ENCODE assay signal across 9 cellular contexts in the genomic region with DNA sequence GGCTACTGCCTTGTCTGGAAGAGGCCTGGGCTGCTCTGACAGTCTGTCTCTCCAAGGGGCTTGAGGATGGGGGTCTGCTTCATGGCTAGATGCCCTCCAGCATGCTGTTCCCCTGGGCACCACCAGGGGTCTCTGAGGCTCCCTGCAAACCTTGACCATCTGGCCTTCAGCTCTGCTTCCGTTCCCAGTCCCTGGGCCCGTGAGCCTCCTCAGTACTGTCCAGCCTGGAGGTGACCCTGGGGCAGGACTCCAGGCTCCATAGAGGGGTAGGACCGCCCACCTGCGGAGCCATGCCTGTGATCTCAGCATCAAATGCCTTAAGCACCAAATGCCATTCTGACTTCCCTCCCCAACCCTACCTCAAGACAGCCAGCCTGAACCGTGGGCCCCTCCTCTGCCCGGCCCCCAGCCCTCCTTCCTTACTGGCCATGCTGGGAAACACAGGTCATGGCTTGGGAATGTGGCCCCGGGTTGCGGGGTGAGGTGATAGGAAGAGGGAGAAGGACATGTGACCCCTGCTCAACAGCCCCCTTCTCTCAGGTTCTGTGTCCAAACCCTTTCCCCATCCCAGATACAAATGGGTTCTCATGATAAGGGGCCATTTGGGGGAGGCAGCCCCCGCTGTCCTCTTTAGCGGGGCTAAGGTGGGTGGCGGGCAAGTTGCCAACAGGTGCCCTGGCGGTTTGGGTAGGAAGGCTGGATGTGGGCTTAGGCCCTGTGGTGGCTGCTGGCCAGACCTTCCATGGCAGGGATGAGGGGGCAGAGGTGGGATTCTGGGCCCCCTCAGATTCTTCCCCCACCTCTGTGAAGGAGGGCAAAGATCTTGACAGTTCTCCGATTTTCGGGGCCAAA. TPM values are rescaled to one million over a fixed set of nuclear protein-coding genes. Genes with fewer than 3 reads are reported as not detected.
DNase-seq lines count a peak whose midpoint lies in the region; ATAC-seq and TF ChIP-seq lines count a peak whose summit lies in the region.
"Had no signal": no experiment of that assay in that cellular context is flagged by ENCODE, and none has a peak within 500 bp of the region (broad histone marks: within the 10 kb centered on the region; RNA-seq: fewer than 3 reads in every experiment).

No MANE protein-coding gene starts in this region.

- TF ChIP-seq POLR2A in adrenal gland (IDR thresholded peaks at IDR 0.05) (no peak), sigmoid colon (IDR thresholded peaks at IDR 0.05) (no peak)

- H3K4me1 ChIP-seq in adrenal gland (replicated peaks in 1 of 2): no peaks in the 10 kb centered on the region
- peaks cover 0 to 49% of the 10 kb centered on the region in 2 donors for H3K4me1 ChIP-seq in right atrium auricular region
- H3K4me1 ChIP-seq in sigmoid colon: peaks cover 0 to 98% (median 88%) of the 10 kb centered on the region in 4 donors

- peak; percentile 95 for TF ChIP-seq CTCF in GM12875 (IDR thresholded peaks at IDR 0.05; ENCODE audit: borderline replicate concordance, insufficient read depth, low read depth, low read length)
- TF ChIP-seq CTCF in adrenal gland (IDR thresholded peaks at IDR 0.05): peak; percentile 62 to 78 (median 74)
- peak; percentile 78 to 92 for TF ChIP-seq CTCF in right atrium auricular region (IDR thresholded peaks at IDR 0.05)
- TF ChIP-seq CTCF in sigmoid colon (IDR thresholded peaks at IDR 0.05): peak; percentile 72 to 92 (median 89)

- H3K27ac ChIP-seq in adrenal gland: peak overlapping the region in 2 of 5 donors; percentile 0 to 47
- H3K27ac ChIP-seq in right atrium auricular region: peak overlapping the region; percentile 85 to 96
- H3K27ac ChIP-seq in sigmoid colon: peak overlapping the region; percentile 96 to 99 (median 99)

- ATAC-seq in HG03045 (IDR thresholded peaks at IDR 0.05; ENCODE audit: unreplicated experiment): peak; percentile 65

- intact Hi-C loops in adrenal gland (cut with DNase I) (loop anchor here (5.0 kb wide), 2 partner anchors 73 to 78 kb away; no protein-coding TSS in a partner anchor), sigmoid colon (cut with DNase I) (loop anchor here (2.0 kb wide), 1 partner anchor 37 kb away; a partner anchor contains a TSS)

- DNase-seq in 8988T (peak; percentile 92), adrenal gland (peak; percentile 45 to 79 (median 59)), right atrium auricular region (ENCODE audit: low spot score) (peak; percentile 70), sigmoid colon (peak; percentile 88), amniotic stem cell (lab: John Stamatoyannopoulos, UW) (no peak)

- 41 to 51% (median 47%) methylated on average over 12 to 14 of the region's 14 CpGs for WGBS in adrenal gland, 4 donors
- 52 to 59% methylated on average over 14 of the region's 14 CpGs for WGBS in sigmoid colon, 2 donors

- no peaks in the 10 kb centered on the region for H3K27me3 ChIP-seq in adrenal gland
- no peaks in the 10 kb centered on the region for H3K27me3 ChIP-seq in right atrium auricular region
- no peaks in the 10 kb centered on the region for H3K27me3 ChIP-seq in sigmoid colon

- no peaks in the 10 kb centered on the region for H3K36me3 ChIP-seq in adrenal gland (replicated peaks in 1 of 2)
- peaks cover 16% of the 10 kb centered on the region for H3K36me3 ChIP-seq in right atrium auricular region
- H3K36me3 ChIP-seq in sigmoid colon: peaks cover 0 to 58% (median 15%) of the 10 kb centered on the region in 4 donors

- H3K9me3 ChIP-seq in adrenal gland (replicated peaks in 1 of 3): no peaks in the 10 kb centered on the region
- H3K9me3 ChIP-seq in right atrium auricular region: no peaks in the 10 kb centered on the region
- no peaks in the 10 kb centered on the region for H3K9me3 ChIP-seq in sigmoid colon

- no peak overlapping the region for H3K4me3 ChIP-seq in GM12875 (ENCODE audit: low read depth, low read length)
- H3K4me3 ChIP-seq in adrenal gland: no peak overlapping the region
- peak overlapping the region in 1 of 2 donors; percentile 35 for H3K4me3 ChIP-seq in right atrium auricular region
- peak overlapping the region in 2 of 4 donors; percentile 42 to 46 for H3K4me3 ChIP-seq in sigmoid colon

- no peak for TF ChIP-seq EP300 in sigmoid colon (IDR thresholded peaks at IDR 0.05)

TF ChIP-seq in PFSK-1, 5 proteins besides CTCF, POLR2A, EP300 and RAD21:
- TF ChIP-seq SIN3A (IDR thresholded peaks at IDR 0.05; ENCODE audit: borderline replicate concordance, insufficient read depth, low read length) (no peak), REST (IDR thresholded peaks at IDR 0.05; ENCODE audit: insufficient read depth in 1 of 2, low read depth in 2 of 2, low read length in 2 of 2) (no peak), FOXP2 (optimal IDR thresholded peaks at IDR 0.05; ENCODE audit: borderline replicate concordance, extremely low read depth, extremely low read length, insufficient read depth) (peak; percentile 45), POLR2AphosphoS5 (IDR thresholded peaks at IDR 0.05; ENCODE audit: low read depth, low read length) (no peak)

RNA-seq across cellular contexts. Expression of gene SPEG, which starts 25.0 kb away (rescaled TPM):
- polyA plus RNA-seq in PFSK-1 (2012; ENCODE audit: insufficient read length, low read depth): 4.2 TPM
- total RNA-seq in adrenal gland (10 to 100 TPM in 1 of 8 donors, 1 to 10 TPM in 5, under 1 TPM in 2; 0.66 to 14.8 (median 3.9) TPM), right atrium auricular region (10 to 100 TPM; 82.2 to 90.8 TPM), sigmoid colon (100 to 1,000 TPM; 123 to 321 (median 194) TPM)
- polyA plus RNA-seq in adrenal gland (100 to 1,000 TPM in 1 of 3 donors, 10 to 100 TPM in 1, 1 to 10 TPM in 1; 4.3 to 178 (median 40.1) TPM), sigmoid colon (10 to 100 TPM in 2 of 3 donors, 1 to 10 TPM in 1; 6.0 to 25.4 (median 13.4) TPM)

RNA-seq across cellular contexts. Expression of gene GMPPA, which starts 39.0 kb away (rescaled TPM):
- 59.1 TPM for polyA plus RNA-seq in PFSK-1 (2012; ENCODE audit: insufficient read length, low read depth)
- total RNA-seq in adrenal gland (10 to 100 TPM; 23.0 to 60.6 (median 26.4) TPM), right atrium auricular region (10 to 100 TPM; 21.6 to 23.3 TPM), sigmoid colon (10 to 100 TPM; 13.9 to 24.7 (median 21.3) TPM)
- polyA plus RNA-seq in adrenal gland (10 to 100 TPM; 36.8 to 72.2 (median 38.5) TPM), sigmoid colon (10 to 100 TPM; 42.6 to 52.8 (median 44.2) TPM)

RNA-seq across cellular contexts. Expression of gene DES, which starts 41.5 kb away (rescaled TPM):
- polyA plus RNA-seq in PFSK-1 (2012; ENCODE audit: insufficient read length, low read depth): 0.67 TPM
- total RNA-seq in adrenal gland (10 to 100 TPM in 3 of 8 donors, 1 to 10 TPM in 5; 2.0 to 46.5 (median 8.6) TPM), right atrium auricular region (over 10,000 TPM; 12,280 to 13,654 TPM), sigmoid colon (over 10,000 TPM in 3 of 4 donors, 1,000 to 10,000 TPM in 1; 7,366 to 30,562 (median 13,340) TPM)
- polyA plus RNA-seq in adrenal gland (100 to 1,000 TPM in 1 of 3 donors, 10 to 100 TPM in 2; 58.4 to 283 (median 60.1) TPM), sigmoid colon (100 to 1,000 TPM in 2 of 3 donors, 10 to 100 TPM in 1; 35.1 to 264 (median 162) TPM)
- total RNA-seq: pulmonary artery endothelial cell had no signal

RNA-seq across cellular contexts. Expression of gene ASIC4, which starts 54.6 kb away (rescaled TPM):
- 0.16 TPM for polyA plus RNA-seq in PFSK-1 (2012; ENCODE audit: insufficient read length, low read depth)
- total RNA-seq in adrenal gland (1 to 10 TPM in 2 of 8 donors, under 1 TPM in 2, not detected in 4; 0.15 to 2.2 (median 1.1) TPM), right atrium auricular region (not detected), sigmoid colon (under 1 TPM in 1 of 4 donors, not detected in 3; under 0.01 TPM)
- polyA plus RNA-seq in adrenal gland (10 to 100 TPM in 1 of 3 donors, 1 to 10 TPM in 1, under 1 TPM in 1; 0.31 to 16.3 (median 1.8) TPM), sigmoid colon (under 1 TPM in 1 of 3 donors, not detected in 2; 0.07 TPM)
- total RNA-seq: pulmonary artery endothelial cell had no signal

Comparison
In these comparisons a context has a peak if more than half of its experiments do, and no peak if none do; other contexts are left out.
1. RNA of gene SPEG, which starts 25.0 kb away (total RNA-seq): 123 to 321 TPM in sigmoid colon and 82.2 to 90.8 TPM in right atrium auricular region; 0.66 to 14.8 TPM in adrenal gland; every median in the first group is over 4 times any median in the second.
2. RNA of gene DES, which starts 41.5 kb away (total RNA-seq): 7,366 to 30,562 TPM in sigmoid colon and 12,280 to 13,654 TPM in right atrium auricular region; 2.0 to 46.5 TPM in adrenal gland; every median in the first group is over 100 times any median in the second.
3. Peak in every context shown above with its lines, with median percentiles within 50 percentile points of each other: CTCF ChIP-seq.